In the genomic region with DNA sequence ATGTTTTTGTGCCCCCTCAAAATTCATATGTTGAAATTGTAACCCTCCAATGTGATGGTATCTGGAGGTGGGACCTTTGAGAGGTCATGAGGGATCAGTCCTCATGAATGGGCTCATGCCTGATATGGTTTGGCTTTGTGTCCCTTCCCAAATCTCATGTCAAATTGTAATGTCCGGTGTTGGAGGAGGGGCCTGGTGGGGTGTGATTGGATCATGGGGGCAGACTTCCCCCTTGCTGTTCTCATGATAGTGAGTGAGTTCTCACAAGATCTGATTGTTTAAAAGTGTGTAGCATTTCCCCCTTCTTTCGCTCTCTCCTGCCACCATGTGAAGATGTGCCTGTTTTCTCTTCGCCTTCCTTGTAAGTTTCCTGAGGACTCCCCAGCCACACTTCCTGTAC, we compare ENCODE assay signal across 35 cellular contexts. TPM values are rescaled to one million over a fixed set of nuclear protein-coding genes. Genes with fewer than 3 reads are reported as not detected.
DNase-seq lines count a peak whose midpoint lies in the region; ATAC-seq and TF ChIP-seq lines count a peak whose summit lies in the region.
"Had no signal": no experiment of that assay in that cellular context is flagged by ENCODE, and none has a peak within 500 bp of the region (broad histone marks: within the 10 kb centered on the region; RNA-seq: fewer than 3 reads in every experiment).

No MANE protein-coding gene starts in this region.

- H3K4me1 Mint-ChIP-seq in activated CD8-positive, alpha-beta memory T cell treated with anti-CD3 and anti-CD28 coated beads, Interleukin-2, amount 10 ng/mL, durations not matched to agents 7 days and 5 days: no peaks in the 10 kb centered on the region
- H3K4me1 Mint-ChIP-seq in osteocyte (ENCODE audit: unreplicated experiment): no peaks in the 10 kb centered on the region
- H3K4me1 Mint-ChIP-seq: B cell; CD14-positive monocyte; CD4-positive, alpha-beta memory T cell; CD4-positive, CD25-positive, alpha-beta regulatory T cell; CD8-positive, alpha-beta memory T cell had no signal

- no peak overlapping the region for H3K27ac ChIP-seq in heart right ventricle
- no peak overlapping the region for H3K27ac ChIP-seq in dorsolateral prefrontal cortex
- H3K27ac ChIP-seq: 22Rv1; A549; BLaER1; BLaER1 treated with 17β-estradiol and CSF1 and Interleukin-3, amounts not matched to agents 10 nM and 100 nM; C4-2B had no signal

- no peaks in the 10 kb centered on the region for H3K36me3 ChIP-seq in heart right ventricle
- H3K36me3 ChIP-seq: BE2C; BLaER1; BLaER1 treated with 17β-estradiol and CSF1 and Interleukin-3, amounts not matched to agents 10 nM and 100 nM had no signal

- no peak overlapping the region for H3K27ac Mint-ChIP-seq in activated CD8-positive, alpha-beta memory T cell treated with anti-CD3 and anti-CD28 coated beads, Interleukin-2, amount 10 ng/mL, durations not matched to agents 7 days and 5 days
- no peak overlapping the region for H3K27ac Mint-ChIP-seq in osteocyte (ENCODE audit: unreplicated experiment)
- H3K27ac Mint-ChIP-seq: B cell; CD14-positive monocyte; CD4-positive, alpha-beta memory T cell; CD4-positive, alpha-beta T cell; CD4-positive, CD25-positive, alpha-beta regulatory T cell; CD8-positive, alpha-beta memory T cell; CD8-positive, alpha-beta T cell had no signal

- H3K9me3 Mint-ChIP-seq in activated CD8-positive, alpha-beta memory T cell treated with anti-CD3 and anti-CD28 coated beads, Interleukin-2, amount 10 ng/mL, durations not matched to agents 7 days and 5 days (ENCODE audit: low read depth): peaks cover 4% of the 10 kb centered on the region
- H3K9me3 Mint-ChIP-seq in osteocyte (ENCODE audit: unreplicated experiment): no peaks in the 10 kb centered on the region

- TF ChIP-seq CTCF in heart right ventricle (IDR thresholded peaks at IDR 0.05) (no peak), osteocyte (IDR thresholded peaks at IDR 0.05) (no peak), dorsolateral prefrontal cortex (IDR thresholded peaks at IDR 0.05 in 54 of 56, conservative IDR thresholded peaks at IDR 0.05 in 2 of 56; ENCODE audit: low read depth in 1 of 56, partially characterized antibody in 56 of 56) (no peak)

- peaks cover 14% of the 10 kb centered on the region for H3K27me3 Mint-ChIP-seq in activated CD8-positive, alpha-beta memory T cell treated with anti-CD3 and anti-CD28 coated beads, Interleukin-2, amount 10 ng/mL, durations not matched to agents 7 days and 5 days
- H3K27me3 Mint-ChIP-seq in osteocyte (ENCODE audit: unreplicated experiment): peaks cover 3% of the 10 kb centered on the region

- H3K9me3 ChIP-seq in heart right ventricle: peaks cover 0 to 11% (median 0%) of the 10 kb centered on the region in 11 donors
- H3K9me3 ChIP-seq: A549, BE2C, Caco-2 had no signal

- H3K4me3 ChIP-seq in heart right ventricle (no peak overlapping the region), dorsolateral prefrontal cortex (no peak overlapping the region)
- H3K4me3 ChIP-seq: A549; BLaER1; BLaER1 treated with 17β-estradiol and CSF1 and Interleukin-3, amounts not matched to agents 10 nM and 100 nM had no signal

- no peaks in the 10 kb centered on the region for H3K4me1 ChIP-seq in heart right ventricle
- H3K4me1 ChIP-seq: A549, BE2C, Caco-2 had no signal

- CTCF ChIA-PET in activated CD8-positive, alpha-beta memory T cell treated with anti-CD3 and anti-CD28 coated beads, Interleukin-2, amount 10 ng/mL, durations not matched to agents 7 days and 5 days (lab: Charles Lee): no interaction called here

- ATAC-seq in activated CD8-positive, alpha-beta memory T cell treated with anti-CD3 and anti-CD28 coated beads, Interleukin-2, amount 10 ng/mL, durations not matched to agents 7 days and 5 days: no peak
- no peak for ATAC-seq in heart right ventricle
- ATAC-seq: A549; CD8-positive, alpha-beta T cell had no signal

- 93 to 98% methylated on average over 3 of the region's 3 CpGs for WGBS in heart right ventricle, 2 donors

- intact Hi-C loops in cardiac septum (cut with DNase I): no loop called here
- intact Hi-C loops in heart right ventricle (cut with DNase I): no loop called here
- intact Hi-C loops in dorsolateral prefrontal cortex (cut with DNase I): no loop called here

- H3K4me3 Mint-ChIP-seq in activated CD8-positive, alpha-beta memory T cell treated with anti-CD3 and anti-CD28 coated beads, Interleukin-2, amount 10 ng/mL, durations not matched to agents 7 days and 5 days: no peak overlapping the region
- no peak overlapping the region for H3K4me3 Mint-ChIP-seq in osteocyte (ENCODE audit: unreplicated experiment)
- H3K4me3 Mint-ChIP-seq: B cell; CD14-positive monocyte; CD4-positive, alpha-beta memory T cell; CD4-positive, alpha-beta T cell; CD4-positive, CD25-positive, alpha-beta regulatory T cell; CD8-positive, alpha-beta memory T cell; CD8-positive, alpha-beta T cell had no signal

- H3K27me3 ChIP-seq in heart right ventricle (peaks cover 0 to 3% (median 0%) of the 10 kb centered on the region in 7 donors), dorsolateral prefrontal cortex (no peaks in the 10 kb centered on the region)
- H3K27me3 ChIP-seq: BE2C; BLaER1; BLaER1 treated with 17β-estradiol and CSF1 and Interleukin-3, amounts not matched to agents 10 nM and 100 nM had no signal

- no peaks in the 10 kb centered on the region for H3K36me3 Mint-ChIP-seq in activated CD8-positive, alpha-beta memory T cell treated with anti-CD3 and anti-CD28 coated beads, Interleukin-2, amount 10 ng/mL, durations not matched to agents 7 days and 5 days
- no peaks in the 10 kb centered on the region for H3K36me3 Mint-ChIP-seq in osteocyte (ENCODE audit: unreplicated experiment)
- H3K36me3 Mint-ChIP-seq: CD14-positive monocyte; CD4-positive, alpha-beta memory T cell; CD4-positive, CD25-positive, alpha-beta regulatory T cell; CD8-positive, alpha-beta memory T cell; CD8-positive, alpha-beta T cell had no signal

- peak; percentile 21 for DNase-seq in activated CD8-positive, alpha-beta memory T cell treated with anti-CD3 and anti-CD28 coated beads, Interleukin-2, amount 10 ng/mL, durations not matched to agents 7 days and 5 days
- no peak for DNase-seq in activated CD8-positive, alpha-beta memory T cell treated with anti-CD3 and anti-CD28 coated beads for 24 hours
- DNase-seq in cardiac septum (ENCODE audit: low spot score) (peak; percentile 10), heart right ventricle (no peak), islet precursor cell (peak; percentile 12), osteocyte (ENCODE audit: extremely low spot score, unreplicated experiment) (peak; percentile 57), SW 1271 (lab: John Stamatoyannopoulos, UW) (no peak), dorsolateral prefrontal cortex (no peak)
- DNase-seq: 8988T; ACHN; AML-193; BE2C; C1 segment of cervical spinal cord; Caco-2; Calu3; CD4-positive, alpha-beta memory T cell; CD4-positive, alpha-beta T cell; CD4-positive, CD25-positive, alpha-beta regulatory T cell; CD8-positive, alpha-beta memory T cell; CD8-positive, alpha-beta T cell; COR-L47; DMS 273 treated with DMSO at 0.1 percent for 48 hours; DMS153; DMS53; DMS79; DMS79 treated with DMSO at 0.1 percent for 48 hours; DND-41; EL had no signal

RNA-seq across cellular contexts. Expression of a gene that starts 53.4 kb away (rescaled TPM):
- not detected for total RNA-seq in activated CD8-positive, alpha-beta memory T cell treated with anti-CD3 and anti-CD28 coated beads, Interleukin-2, amount 10 ng/mL, durations not matched to agents 7 days and 5 days
- total RNA-seq in cardiac septum (3.8 TPM), heart right ventricle (1 to 10 TPM; 2.8 to 9.2 (median 6.9) TPM), osteocyte (0.18 TPM in 1 of 2 replicates, not detected in the other), dorsolateral prefrontal cortex (10 to 100 TPM in 1 of 120 experiments, 1 to 10 TPM in 119; 1.8 to 14.6 (median 4.2) TPM)
- polyA plus RNA-seq in heart right ventricle: 1 to 10 TPM; 2.3 to 8.4 TPM
- total RNA-seq: CD4-positive, alpha-beta T cell; CD4-positive, CD25-positive, alpha-beta regulatory T cell; CD8-positive, alpha-beta T cell had no signal
- polyA plus RNA-seq: CD14-positive monocyte; CD4-positive, CD25-positive, alpha-beta regulatory T cell; CD8-positive, alpha-beta memory T cell had no signal

Comparison
In these comparisons a context has a peak if more than half of its experiments do, and no peak if none do; other contexts are left out.
1. DNase-seq: peak in activated CD8-positive, alpha-beta memory T cell treated with anti-CD3 and anti-CD28 coated beads, Interleukin-2, amount 10 ng/mL, durations not matched to agents 7 days and 5 days (single experiment), cardiac septum (single experiment), islet precursor cell (single experiment) and osteocyte (single experiment); none in activated CD8-positive, alpha-beta memory T cell treated with anti-CD3 and anti-CD28 coated beads for 24 hours (single experiment), heart right ventricle (0 of 2), SW 1271 (0 of 2) and dorsolateral prefrontal cortex (0 of 10).